In the genomic region with DNA sequence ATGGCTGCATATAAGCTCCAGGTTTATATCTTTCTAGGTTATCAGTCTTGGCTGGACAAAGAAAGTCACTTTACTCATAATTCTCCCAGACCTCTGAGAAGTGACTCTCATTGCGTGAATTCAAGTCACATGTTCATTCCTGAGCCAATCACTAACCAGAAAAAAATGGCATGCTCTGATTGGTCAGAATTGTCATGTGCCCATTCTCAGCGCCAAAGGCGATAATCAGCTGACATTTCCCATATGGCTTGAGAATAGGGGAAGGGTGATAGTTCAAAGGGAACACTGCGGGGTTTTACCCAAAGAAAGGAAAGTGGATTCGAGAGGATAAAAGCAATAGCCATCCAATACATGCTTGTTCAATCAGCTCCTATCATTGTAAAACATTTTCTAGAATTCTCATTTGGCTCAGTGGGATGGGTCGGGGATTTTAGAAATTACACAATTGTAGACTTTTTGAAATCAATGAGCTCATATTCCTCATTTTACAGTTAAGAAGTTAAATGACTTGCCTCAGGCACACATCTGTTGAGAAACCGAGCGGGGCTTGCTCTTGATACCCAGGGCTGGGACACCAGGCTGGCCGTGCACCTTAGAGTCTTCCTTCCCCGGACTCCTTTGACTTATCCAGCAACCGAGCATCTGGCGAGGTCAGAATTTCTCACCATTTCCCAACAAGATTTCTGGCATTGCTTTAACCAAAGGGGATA, we compare ENCODE assay signal across 20 cellular contexts.
"Had no signal": no experiment of that assay in that cellular context is flagged by ENCODE, and none has a peak within 500 bp of the region (broad histone marks: within the 10 kb centered on the region; RNA-seq: fewer than 3 reads in every experiment).

No MANE protein-coding gene starts in this region.

- ATAC-seq: activated CD8-positive, alpha-beta memory T cell treated with anti-CD3 and anti-CD28 coated beads, Interleukin-2, amount 10 ng/mL, durations not matched to agents 7 days and 5 days; PC-3; T-helper 17 cell had no signal

- DNase-seq: activated B cell treated with CpG ODN at 0.5 μM for 24 hours; activated CD4-positive, alpha-beta T cell treated with anti-CD3 and anti-CD28 coated beads for 1 hour; activated CD4-positive, alpha-beta T cell treated with anti-CD3 and anti-CD28 coated beads, Interleukin-2, amount 10 ng/mL, durations not matched to agents 24 days and 14 days; activated CD4-positive, alpha-beta T cell treated with anti-CD3 and anti-CD28 coated beads, Interleukin-2, amount 50 U/mL, for 48 hours; activated CD8-positive, alpha-beta memory T cell treated with anti-CD3 and anti-CD28 coated beads, Interleukin-2, amount 10 ng/mL, durations not matched to agents 7 days and 5 days; activated effector memory CD4-positive, alpha-beta T cell treated with Interleukin-2 at 50 U/mL for 16 hours; activated naive CD4-positive, alpha-beta T cell; activated T-cell treated with anti-CD3 and anti-CD28 coated beads, Interleukin-2, amount 50 U/mL, for 24 hours; amniotic stem cell; Kasumi-1; NCI-H1048; NCI-H146; NCI-H187 treated with DMSO at 0.1 percent for 48 hours; NCI-H2081 treated with DMSO at 0.1 percent for 48 hours; NCI-H446; NCI-H524; PC-3; SHP77 treated with DMSO at 0.1 percent for 48 hours; T-helper 17 cell; T-helper 9 cell had no signal
